In genomic region chr3:111668912-111669488, GRCh38 we compare ENCODE assay signal across 8 cellular contexts. TPM values are rescaled to one million over a fixed set of nuclear protein-coding genes. Genes with fewer than 3 reads are reported as not detected.
A peak's percentile ranks its signal among the peaks of the same experiment; 100 is the strongest.
DNase-seq lines count a peak whose midpoint lies in the region; ATAC-seq and TF ChIP-seq lines count a peak whose summit lies in the region.

No MANE protein-coding gene starts in this region.

- H3K27me3 ChIP-seq in cardiac muscle cell = peaks cover 22% of the 10 kb centered on the region

- H3K9me3 ChIP-seq in cardiac muscle cell (ENCODE audit: low read depth) = no peaks in the 10 kb centered on the region

- no peak overlapping the region for H3K27ac ChIP-seq in cardiac muscle cell

- in situ Hi-C loops in GM13976 (cut with MboI; ENCODE audit: low sequenced_read_pairs, unreplicated experiment) = no loop called here

- DNase-seq in AG09319 (ENCODE audit: extremely low read depth, low read depth) (peak; percentile 31), GM13976 (ENCODE audit: low spot score) (peak; percentile 31), NCI-H345 (lab: John Stamatoyannopoulos, UW) (peak; percentile 49), cardiac muscle cell (ENCODE audit: low read depth in 1 of 2, low spot score in 1 of 2) (peak; percentile 61 to 74), retinal pigment epithelial cell (ENCODE audit: low read depth) (no peak), NK-92 (lab: John Stamatoyannopoulos, UW; ENCODE audit: unreplicated experiment) (no peak)
- DNase-seq in activated naive CD4-positive, alpha-beta T cell treated with anti-CD3 and anti-CD28 coated beads, Interleukin-2, amount 50 U/mL, for 72 hours (ENCODE audit: low spot score in 2 of 2) = no peak

- peaks cover 5 to 15% of the 10 kb centered on the region in 2 donors for H3K9me3 Mint-ChIP-seq in activated naive CD4-positive, alpha-beta T cell treated with anti-CD3 and anti-CD28 coated beads, Interleukin-2, amount 50 U/mL, for 72 hours

- peaks cover 3% of the 10 kb centered on the region for H3K4me1 ChIP-seq in cardiac muscle cell (ENCODE audit: low read depth)

- no peaks in the 10 kb centered on the region for H3K36me3 ChIP-seq in cardiac muscle cell

- TF ChIP-seq CTCF in AG09319 (IDR thresholded peaks at IDR 0.05; ENCODE audit: low read depth, low read length) = peak; percentile 77
- TF ChIP-seq CTCF in GM13976 (IDR thresholded peaks at IDR 0.05; ENCODE audit: borderline replicate concordance, control extremely low read depth, extremely low read depth, insufficient read depth, missing control alignments) = peak; percentile 60
- TF ChIP-seq CTCF in cardiac muscle cell (IDR thresholded peaks at IDR 0.05; ENCODE audit: low read depth, low read length) = peak; percentile 74
- TF ChIP-seq CTCF in retinal pigment epithelial cell (conservative IDR thresholded peaks at IDR 0.05; ENCODE audit: low read depth, low read length) = peak; percentile 71

- H3K4me3 ChIP-seq in cardiac muscle cell (no peak overlapping the region), retinal pigment epithelial cell (ENCODE audit: low read length) (no peak overlapping the region)

- peak overlapping the region; percentile 34 to 59 for H3K27ac Mint-ChIP-seq in activated naive CD4-positive, alpha-beta T cell treated with anti-CD3 and anti-CD28 coated beads, Interleukin-2, amount 50 U/mL, for 72 hours

- peak; percentile 46 for ATAC-seq in HG03280 (IDR thresholded peaks at IDR 0.05; ENCODE audit: unreplicated experiment)
- ATAC-seq in activated naive CD4-positive, alpha-beta T cell treated with anti-CD3 and anti-CD28 coated beads, Interleukin-2, amount 50 U/mL, for 72 hours = peak; percentile 45 to 60

- peaks cover 17% of the 10 kb centered on the region in 2 donors for H3K36me3 Mint-ChIP-seq in activated naive CD4-positive, alpha-beta T cell treated with anti-CD3 and anti-CD28 coated beads, Interleukin-2, amount 50 U/mL, for 72 hours

RNA-seq across cellular contexts. Expression of gene PLCXD2, which starts 5.5 kb away (rescaled TPM):
- total RNA-seq in activated naive CD4-positive, alpha-beta T cell treated with anti-CD3 and anti-CD28 coated beads, Interleukin-2, amount 50 U/mL, for 72 hours = 10 to 100 TPM; 11.0 to 24.9 TPM
- total RNA-seq in cardiac muscle cell = 1.4 and 2.5 TPM in 2 replicates
- 1.1 and 1.5 TPM in 2 replicates for polyA plus RNA-seq in cardiac muscle cell

Comparison
In these comparisons a context has a peak if more than half of its experiments do, and no peak if none do; other contexts are left out.
1. DNase-seq: peak in AG09319 (single experiment), GM13976 (single experiment), NCI-H345 (single experiment) and cardiac muscle cell (2 of 2); none in activated naive CD4-positive, alpha-beta T cell treated with anti-CD3 and anti-CD28 coated beads, Interleukin-2, amount 50 U/mL, for 72 hours (0 of 2), retinal pigment epithelial cell (single experiment) and NK-92 (single experiment).
2. Peak in every context shown above with its lines, with median percentiles within 50 percentile points of each other: CTCF ChIP-seq.